ENCODE assay signal across 8 cellular contexts in the genomic region with DNA sequence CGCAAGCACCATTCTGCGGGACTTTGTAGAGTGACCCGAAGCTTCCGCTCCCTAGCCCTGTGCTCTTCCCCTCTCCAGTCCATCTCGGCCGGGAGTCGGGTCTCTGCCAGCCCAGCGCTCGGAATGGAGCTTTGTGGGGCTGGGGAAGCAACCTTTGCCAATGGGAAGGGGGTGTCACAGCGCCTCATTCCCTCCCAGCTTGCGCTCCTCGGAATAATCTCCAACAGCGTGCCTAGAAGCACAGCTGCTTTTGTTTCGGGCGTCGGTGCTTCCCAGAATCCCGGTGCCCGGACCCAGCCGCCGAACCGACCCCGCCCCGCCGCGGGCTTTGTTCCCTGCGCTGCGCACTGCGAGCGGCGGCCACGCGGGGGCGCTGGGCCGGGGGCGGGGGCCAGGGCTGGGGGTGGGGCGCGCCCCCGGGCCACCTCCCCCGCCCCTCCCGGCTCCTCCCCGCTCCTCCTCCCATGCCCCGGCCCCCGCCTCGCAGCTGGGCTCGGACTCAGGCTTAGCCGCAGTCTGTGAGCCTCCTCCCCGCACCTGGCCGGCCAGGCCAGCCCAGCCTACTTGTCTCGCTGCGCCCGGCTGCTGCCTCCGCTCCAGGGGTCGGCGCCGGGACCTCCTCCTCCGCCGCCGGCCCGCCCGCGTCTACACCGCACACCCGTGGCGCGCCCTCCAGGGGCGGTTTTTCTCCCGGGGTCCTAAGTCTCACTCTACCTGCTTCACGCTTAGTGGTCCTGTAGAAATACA.
A peak's percentile ranks its signal among the peaks of the same experiment; 100 is the strongest.
DNase-seq lines count a peak whose midpoint lies in the region; ATAC-seq and TF ChIP-seq lines count a peak whose summit lies in the region.

No MANE protein-coding gene starts in this region.

- peak overlapping the region; percentile 49 to 90 (median 62) for H3K4me3 ChIP-seq in breast epithelium

- DNase-seq in AG09319 (ENCODE audit: extremely low read depth, low read depth) (no peak), KBM-7 (peak; percentile 61), T-helper 9 cell (peak; percentile 34), breast epithelium (ENCODE audit: low spot score in 2 of 2) (peak in 1 of 2 donors; percentile 69), kidney glomerular epithelial cell (lab: John Stamatoyannopoulos, UW) (peak; percentile 37), middle frontal gyrus (ENCODE audit: extremely low spot score, low spot score) (no peak)
- peak; percentile 22 for DNase-seq in stimulated activated CD4-positive, alpha-beta T cell treated with anti-CD3 and anti-CD28 coated beads, Interleukin-2, amount 100 ng/mL, for 4 hours (ENCODE audit: low read depth)

- TF ChIP-seq POLR2A in breast epithelium (IDR thresholded peaks at IDR 0.05): no peak

- peak; percentile 65 for ATAC-seq in GM18909 (IDR thresholded peaks at IDR 0.05; ENCODE audit: poor library complexity, unreplicated experiment)

- H3K27ac ChIP-seq in breast epithelium: peak overlapping the region; percentile 68 to 76

- TF ChIP-seq CTCF in AG09319 (IDR thresholded peaks at IDR 0.05; ENCODE audit: low read depth, low read length) (peak; percentile 31), breast epithelium (IDR thresholded peaks at IDR 0.05) (peak in 1 of 3 donors; percentile 14)

- H3K4me1 ChIP-seq in breast epithelium: peaks cover 0 to 2% of the 10 kb centered on the region in 2 donors

- in situ Hi-C loops in KBM-7 (cut with MboI; ENCODE audit: low pct_unique_long_range_greater_than_20kb, low sequenced_read_pairs): no loop called here

- no peaks in the 10 kb centered on the region for H3K9me3 ChIP-seq in breast epithelium

- no peaks in the 10 kb centered on the region for H3K36me3 ChIP-seq in breast epithelium

- no peaks in the 10 kb centered on the region for H3K27me3 ChIP-seq in breast epithelium

- intact Hi-C loops in breast epithelium (cut with DNase I; ENCODE audit: low total_unique reads): no loop called here

Comparison
In these comparisons a context has a peak if more than half of its experiments do, and no peak if none do; other contexts are left out.
1. DNase-seq: peak in KBM-7 (single experiment), T-helper 9 cell (single experiment), kidney glomerular epithelial cell (single experiment) and stimulated activated CD4-positive, alpha-beta T cell treated with anti-CD3 and anti-CD28 coated beads, Interleukin-2, amount 100 ng/mL, for 4 hours (single experiment); none in AG09319 (single experiment) and middle frontal gyrus (single experiment).